8 cellular contexts compared by ENCODE assay signal in the genomic region with DNA sequence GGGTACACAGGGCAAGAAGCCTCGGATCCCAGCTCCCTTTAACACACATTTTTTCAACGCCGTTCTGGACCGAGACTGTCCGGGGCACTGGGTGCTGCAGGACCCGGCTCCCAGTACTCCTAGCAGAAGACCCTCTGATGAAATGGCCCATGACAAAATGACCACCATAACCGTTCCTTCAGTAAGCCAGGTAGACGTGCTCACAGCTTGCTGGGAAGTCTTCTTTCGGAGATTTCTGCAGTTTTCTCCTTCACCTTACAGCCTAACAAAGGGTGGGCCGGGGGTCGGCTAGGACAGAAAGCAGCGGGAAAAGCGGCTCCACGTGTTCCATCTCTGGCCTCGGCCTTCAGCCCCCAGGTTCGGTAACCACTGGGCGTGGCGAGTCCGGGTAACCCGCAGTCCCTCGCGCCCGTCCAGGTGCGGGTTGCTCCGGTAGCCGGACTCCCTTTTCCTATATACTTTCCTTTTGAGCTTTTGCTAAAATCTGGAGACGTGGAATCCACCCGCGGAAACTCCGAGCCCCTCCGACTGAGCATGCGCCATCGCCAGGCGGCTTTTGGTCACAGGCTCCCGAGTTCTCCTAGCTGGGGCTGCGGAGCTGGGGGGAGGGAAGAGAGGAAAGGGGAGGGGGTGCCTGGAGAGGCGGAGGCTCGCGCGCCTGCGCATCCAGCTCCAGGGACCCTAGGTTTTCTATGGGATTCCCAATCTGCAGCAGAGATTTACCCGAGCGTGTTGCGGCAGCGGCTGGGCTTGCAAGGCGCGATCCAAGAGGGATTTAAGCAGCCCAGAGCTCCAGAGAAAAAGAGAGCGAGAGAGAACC. TPM values are rescaled to one million over a fixed set of nuclear protein-coding genes. Genes with fewer than 3 reads are reported as not detected.
DNase-seq lines count a peak whose midpoint lies in the region; ATAC-seq and TF ChIP-seq lines count a peak whose summit lies in the region.

VSNL1 (plus strand) TSS at position 704 of the 820 bp plus-strand sequence. CDS start 51,379 bp downstream, outside the sequence.

- H3K36me3 ChIP-seq in GM06990 (ENCODE audit: control insufficient read depth, insufficient read depth, low read length): no peaks in the 10 kb centered on the region
- H3K36me3 ChIP-seq in colonic mucosa: no peaks in the 10 kb centered on the region
- H3K36me3 ChIP-seq in stomach smooth muscle (ENCODE audit: control insufficient read depth in 2 of 2, insufficient read depth in 2 of 2, low read length in 2 of 2): no peaks in the 10 kb centered on the region

- H3K4me1 ChIP-seq in colonic mucosa (no peaks in the 10 kb centered on the region), stomach smooth muscle (ENCODE audit: control insufficient read depth, insufficient read depth, low read length) (peaks cover 10% of the 10 kb centered on the region)

- H3K4me3 ChIP-seq in GM06990 (replicated peaks; ENCODE audit: low read depth, low read length) (peak within 1 kb of the TSS; percentile 44), colonic mucosa (peak within 1 kb of the TSS; percentile 49), stomach smooth muscle (ENCODE audit: low read length in 2 of 2) (peak within 1 kb of the TSS; percentile 89 to 94)

- no peak for ATAC-seq in HG02981 (IDR thresholded peaks at IDR 0.05; ENCODE audit: unreplicated experiment)

- H3K27ac ChIP-seq in colonic mucosa (peak within 1 kb of the TSS; percentile 83), stomach smooth muscle (ENCODE audit: low read length) (peak within 1 kb of the TSS; percentile 82)

- H3K9me3 ChIP-seq in colonic mucosa: no peaks in the 10 kb centered on the region
- H3K9me3 ChIP-seq in stomach smooth muscle (ENCODE audit: control insufficient read depth in 2 of 2, low read length in 2 of 2): no peaks in the 10 kb centered on the region

- intact Hi-C loops in colonic mucosa (cut with DNase I): no loop called here

- DNase-seq in GM06990 (ENCODE audit: extremely low read depth, insufficient read length) (peak; percentile 28), NCI-H345 (lab: John Stamatoyannopoulos, UW) (peak; percentile 97), colonic mucosa (peak; percentile 86), left kidney (ENCODE audit: low read depth, low spot score) (peak; percentile 99), UCSD-AML1 (lab: John Stamatoyannopoulos, UW; ENCODE audit: unreplicated experiment) (no peak), COLO829 (ENCODE audit: low spot score) (no peak)

- H3K27me3 ChIP-seq in GM06990 (replicated peaks; ENCODE audit: control insufficient read depth, insufficient read depth, low read length) (peaks cover 2% of the 10 kb centered on the region), colonic mucosa (no peaks in the 10 kb centered on the region), stomach smooth muscle (ENCODE audit: control insufficient read depth in 1 of 2, insufficient read depth in 2 of 2, low read length in 2 of 2) (peaks cover 0 to 4% of the 10 kb centered on the region in 2 donors)

- TF ChIP-seq CTCF in GM06990 (IDR thresholded peaks at IDR 0.05; ENCODE audit: insufficient read depth, low read length, poor library complexity, severe bottlenecking): no peak
- TF ChIP-seq CTCF in colonic mucosa (IDR thresholded peaks at IDR 0.05): no peak

- H3K9ac ChIP-seq in colonic mucosa (ENCODE audit: low read depth in 2 of 2, low read length in 2 of 2) (peak within 1 kb of the TSS; percentile 81 to 89), stomach smooth muscle (ENCODE audit: low read length in 2 of 2) (peak within 1 kb of the TSS; percentile 60 to 64)

RNA-seq across cellular contexts. Expression of gene VSNL1, which starts in this region (rescaled TPM):
- 1 to 10 TPM; 7.4 to 8.1 TPM for total RNA-seq in colonic mucosa

Comparison
In these comparisons a context has a peak if more than half of its experiments do, and no peak if none do; other contexts are left out.
1. DNase-seq: peak in GM06990 (single experiment), NCI-H345 (single experiment), colonic mucosa (single experiment) and left kidney (single experiment); none in UCSD-AML1 (single experiment) and COLO829 (single experiment).
2. Peak in every context shown above with its lines, with median percentiles within 50 percentile points of each other: H3K4me3 ChIP-seq.